17 cellular contexts compared by ENCODE assay signal in genomic region chr7:134662871-134663205, GRCh38.
A peak's percentile ranks its signal among the peaks of the same experiment; 100 is the strongest.
DNase-seq lines count a peak whose midpoint lies in the region; TF ChIP-seq lines count a peak whose summit lies in the region.
"Had no signal": no experiment of that assay in that cellular context is flagged by ENCODE, and none has a peak within 500 bp of the region (broad histone marks: within the 10 kb centered on the region; RNA-seq: fewer than 3 reads in every experiment).

No MANE protein-coding gene starts in this region.

- peaks cover 16% of the 10 kb centered on the region for H3K4me1 Mint-ChIP-seq in nephron progenitor cell

- H3K4me3 ChIP-seq in adipocyte (ENCODE audit: low read length): no peak overlapping the region

- H3K36me3 Mint-ChIP-seq in nephron progenitor cell (ENCODE audit: low read depth): peaks cover 37% of the 10 kb centered on the region

- peak overlapping the region; percentile 76 for H3K27ac ChIP-seq in epithelial cell of prostate

- H3K9me3 Mint-ChIP-seq in nephron progenitor cell: no peaks in the 10 kb centered on the region
- H3K9me3 Mint-ChIP-seq: CD8-positive, alpha-beta T cell had no signal

- H3K27me3 Mint-ChIP-seq in nephron progenitor cell (ENCODE audit: low read depth, poor library complexity): no peaks in the 10 kb centered on the region

- H3K27ac Mint-ChIP-seq in nephron progenitor cell: peak overlapping the region; percentile 18
- H3K27ac Mint-ChIP-seq: CD8-positive, alpha-beta T cell had no signal

- no peaks in the 10 kb centered on the region for H3K9me3 ChIP-seq in adipocyte (ENCODE audit: control insufficient read depth, low read length)

- H3K36me3 ChIP-seq in adipocyte (ENCODE audit: control insufficient read depth, insufficient read depth, low read length, severe bottlenecking): peaks cover 11% of the 10 kb centered on the region

- DNase-seq in Ammon's horn (ENCODE audit: low spot score) (peak; percentile 35), adipocyte (ENCODE audit: low read depth) (peak; percentile 53), epithelial cell of prostate (ENCODE audit: low read depth, low spot score) (no peak), nephron progenitor cell (no peak), HuH-7.5 (ENCODE audit: low spot score) (no peak), COR-L47 (lab: John Stamatoyannopoulos, UW) (no peak)
- DNase-seq in stimulated activated naive CD4-positive, alpha-beta T cell (lab: John Stamatoyannopoulos, UW): no peak
- DNase-seq: C1 segment of cervical spinal cord; Calu3; CD8-positive, alpha-beta T cell; DMS153; Kasumi-1; NCI-H1694; NCI-H2081; NCI-H446 treated with DMSO at 0.1 percent for 48 hours; NCI-H526 treated with DMSO at 0.1 percent for 48 hours; OCI-M1 had no signal

- no peak for TF ChIP-seq CTCF in nephron progenitor cell (IDR thresholded peaks at IDR 0.05)

- H3K4me1 ChIP-seq in adipocyte (ENCODE audit: control insufficient read depth, insufficient read depth, low read length): peaks cover 9% of the 10 kb centered on the region

- H3K4me3 Mint-ChIP-seq in nephron progenitor cell: no peak overlapping the region
- H3K4me3 Mint-ChIP-seq: CD8-positive, alpha-beta T cell had no signal

- no peak overlapping the region for H3K9ac ChIP-seq in adipocyte (ENCODE audit: low read length)

- no peaks in the 10 kb centered on the region for H3K27me3 ChIP-seq in adipocyte (replicated peaks; ENCODE audit: control insufficient read depth, insufficient read depth, low read length)

Comparison
In these comparisons a context has a peak if more than half of its experiments do, and no peak if none do; other contexts are left out.
1. DNase-seq: peak in Ammon's horn (single experiment) and adipocyte (single experiment); none in epithelial cell of prostate (single experiment), nephron progenitor cell (single experiment), HuH-7.5 (single experiment), stimulated activated naive CD4-positive, alpha-beta T cell (0 of 6) and COR-L47 (single experiment).